Comparison of ENCODE assay signal across 8 cellular contexts in the genomic region with DNA sequence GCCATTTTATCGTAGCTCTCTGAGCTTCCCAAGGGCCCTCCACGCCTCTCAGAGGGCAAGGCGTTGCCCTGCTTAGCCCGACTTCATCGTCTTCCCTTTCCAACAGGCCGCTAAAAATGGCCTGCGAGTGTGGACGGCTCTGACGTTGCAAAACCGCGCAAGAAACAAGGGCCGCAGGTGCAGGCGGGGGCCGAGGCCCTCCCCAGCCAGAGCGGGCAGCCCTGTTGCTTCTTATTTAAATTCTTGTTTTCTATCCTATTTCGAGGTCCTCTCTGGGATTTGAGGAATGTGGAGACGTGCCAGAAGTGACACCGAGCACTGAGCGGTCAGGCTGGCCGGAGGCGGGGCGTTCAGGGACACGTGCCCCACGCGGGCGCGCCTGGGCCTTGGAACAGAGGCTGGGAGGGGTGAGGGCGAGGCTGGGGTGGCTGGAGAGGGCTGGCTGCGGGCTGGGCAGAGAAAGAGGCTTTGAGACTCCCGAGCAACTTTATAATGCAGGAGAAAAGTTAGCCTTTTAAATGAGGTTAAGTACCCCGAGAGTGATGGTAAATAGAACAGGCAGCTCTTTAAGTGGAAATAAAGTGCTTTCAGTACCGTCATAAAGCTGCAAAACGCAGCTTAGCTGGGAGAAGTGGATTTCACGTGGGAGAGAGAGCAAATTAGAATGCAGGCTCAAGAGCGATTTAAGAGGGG.
DNase-seq lines count a peak whose midpoint lies in the region; ATAC-seq, FAIRE-seq and TF ChIP-seq lines count a peak whose summit lies in the region.

No MANE protein-coding gene starts in this region.

- DNase-seq in CD14-positive monocyte (ENCODE audit: low spot score) (peak; percentile 70), RPMI8226 (peak; percentile 63), frontal cortex (ENCODE audit: low spot score in 2 of 2) (peak; percentile 59 to 75), NK-92 (lab: John Stamatoyannopoulos, UW; ENCODE audit: unreplicated experiment) (no peak), DMS114 treated with DMSO at 0.1 percent for 48 hours (lab: John Stamatoyannopoulos, UW; ENCODE audit: unreplicated experiment) (no peak)
- no peak for DNase-seq in natural killer cell treated with Interleukin-12 subunit alpha and Interleukin-12 subunit beta and Interleukin-15 and Interleukin-18, amount 100 ng/mL, for 72 hours (ENCODE audit: low spot score)
- no peak for DNase-seq in activated naive CD8-positive, alpha-beta T cell treated with anti-CD3 and anti-CD28 coated beads, Interleukin-2, amount 50 U/mL, for 24 hours
- DNase-seq in activated CD4-positive, alpha-beta memory T cell treated with anti-CD3 and anti-CD28 coated beads for 36 hours: no peak

- no peak for FAIRE-seq in frontal cortex (lab: Jason Lieb, UNC)

- POLR2A ChIA-PET in activated CD4-positive, alpha-beta memory T cell treated with anti-CD3 and anti-CD28 coated beads for 36 hours (lab: Charles Lee): no interaction called here

- H3K4me3 Mint-ChIP-seq in CD14-positive monocyte: peak overlapping the region; percentile 75 to 92
- peak overlapping the region; percentile 71 for H3K4me3 Mint-ChIP-seq in natural killer cell treated with Interleukin-12 subunit alpha and Interleukin-12 subunit beta and Interleukin-15 and Interleukin-18, amount 100 ng/mL, for 72 hours
- no peak overlapping the region for H3K4me3 Mint-ChIP-seq in activated naive CD8-positive, alpha-beta T cell treated with anti-CD3 and anti-CD28 coated beads, Interleukin-2, amount 50 U/mL, for 24 hours
- H3K4me3 Mint-ChIP-seq in activated CD4-positive, alpha-beta memory T cell treated with anti-CD3 and anti-CD28 coated beads for 36 hours: no peak overlapping the region

- H3K9me3 Mint-ChIP-seq in CD14-positive monocyte: peaks cover 0 to 6% (median 1%) of the 10 kb centered on the region in 7 donors
- H3K9me3 Mint-ChIP-seq in natural killer cell treated with Interleukin-12 subunit alpha and Interleukin-12 subunit beta and Interleukin-15 and Interleukin-18, amount 100 ng/mL, for 72 hours: no peaks in the 10 kb centered on the region
- peaks cover 5% of the 10 kb centered on the region for H3K9me3 Mint-ChIP-seq in activated naive CD8-positive, alpha-beta T cell treated with anti-CD3 and anti-CD28 coated beads, Interleukin-2, amount 50 U/mL, for 24 hours
- H3K9me3 Mint-ChIP-seq in activated CD4-positive, alpha-beta memory T cell treated with anti-CD3 and anti-CD28 coated beads for 36 hours: peaks cover 2% of the 10 kb centered on the region

- peaks cover 5 to 12% (median 9%) of the 10 kb centered on the region in 3 donors for H3K27me3 Mint-ChIP-seq in CD14-positive monocyte (ENCODE audit: low read depth in 3 of 3)
- H3K27me3 Mint-ChIP-seq in natural killer cell treated with Interleukin-12 subunit alpha and Interleukin-12 subunit beta and Interleukin-15 and Interleukin-18, amount 100 ng/mL, for 72 hours: peaks cover 0 to 5% of the 10 kb centered on the region in 2 donors
- peaks cover 13% of the 10 kb centered on the region for H3K27me3 Mint-ChIP-seq in activated naive CD8-positive, alpha-beta T cell treated with anti-CD3 and anti-CD28 coated beads, Interleukin-2, amount 50 U/mL, for 24 hours
- H3K27me3 Mint-ChIP-seq in activated CD4-positive, alpha-beta memory T cell treated with anti-CD3 and anti-CD28 coated beads for 36 hours: peaks cover 33% of the 10 kb centered on the region

- ATAC-seq in natural killer cell treated with Interleukin-12 subunit alpha and Interleukin-12 subunit beta and Interleukin-15 and Interleukin-18, amount 100 ng/mL, for 72 hours: peak; percentile 58 to 68
- no peak for ATAC-seq in activated naive CD8-positive, alpha-beta T cell treated with anti-CD3 and anti-CD28 coated beads, Interleukin-2, amount 50 U/mL, for 24 hours

- H3K36me3 Mint-ChIP-seq in CD14-positive monocyte: peaks cover 0 to 1% of the 10 kb centered on the region in 2 donors
- H3K36me3 Mint-ChIP-seq in natural killer cell treated with Interleukin-12 subunit alpha and Interleukin-12 subunit beta and Interleukin-15 and Interleukin-18, amount 100 ng/mL, for 72 hours: peaks cover under 1% of the 10 kb centered on the region
- H3K36me3 Mint-ChIP-seq in activated naive CD8-positive, alpha-beta T cell treated with anti-CD3 and anti-CD28 coated beads, Interleukin-2, amount 50 U/mL, for 24 hours (ENCODE audit: low read depth): peaks cover 4% of the 10 kb centered on the region
- H3K36me3 Mint-ChIP-seq in activated CD4-positive, alpha-beta memory T cell treated with anti-CD3 and anti-CD28 coated beads for 36 hours: no peaks in the 10 kb centered on the region

- peaks cover 11% of the 10 kb centered on the region for H3K4me1 Mint-ChIP-seq in CD14-positive monocyte
- H3K4me1 Mint-ChIP-seq in natural killer cell treated with Interleukin-12 subunit alpha and Interleukin-12 subunit beta and Interleukin-15 and Interleukin-18, amount 100 ng/mL, for 72 hours (ENCODE audit: low read depth in 2 of 2): peaks cover 10 to 26% of the 10 kb centered on the region in 2 donors
- H3K4me1 Mint-ChIP-seq in activated naive CD8-positive, alpha-beta T cell treated with anti-CD3 and anti-CD28 coated beads, Interleukin-2, amount 50 U/mL, for 24 hours: peaks cover 20% of the 10 kb centered on the region
- peaks cover 15% of the 10 kb centered on the region for H3K4me1 Mint-ChIP-seq in activated CD4-positive, alpha-beta memory T cell treated with anti-CD3 and anti-CD28 coated beads for 36 hours (ENCODE audit: low read depth)

- intact Hi-C loops in CD14-positive monocyte (cut with micrococcal nuclease): no loop called here
- intact Hi-C loops in activated CD4-positive, alpha-beta memory T cell treated with anti-CD3 and anti-CD28 coated beads for 36 hours (cut with micrococcal nuclease): no loop called here

- TF ChIP-seq CTCF in CD14-positive monocyte (IDR thresholded peaks at IDR 0.05): no peak

- peak overlapping the region in 6 of 7 donors; percentile 78 to 88 (median 82) for H3K27ac Mint-ChIP-seq in CD14-positive monocyte
- peak overlapping the region; percentile 50 to 78 for H3K27ac Mint-ChIP-seq in natural killer cell treated with Interleukin-12 subunit alpha and Interleukin-12 subunit beta and Interleukin-15 and Interleukin-18, amount 100 ng/mL, for 72 hours
- H3K27ac Mint-ChIP-seq in activated naive CD8-positive, alpha-beta T cell treated with anti-CD3 and anti-CD28 coated beads, Interleukin-2, amount 50 U/mL, for 24 hours: no peak overlapping the region
- no peak overlapping the region for H3K27ac Mint-ChIP-seq in activated CD4-positive, alpha-beta memory T cell treated with anti-CD3 and anti-CD28 coated beads for 36 hours

- CTCF ChIA-PET in activated CD4-positive, alpha-beta memory T cell treated with anti-CD3 and anti-CD28 coated beads for 36 hours (lab: Charles Lee): no interaction called here

Comparison
In these comparisons a context has a peak if more than half of its experiments do, and no peak if none do; other contexts are left out.
1. DNase-seq: peak in CD14-positive monocyte (single experiment), RPMI8226 (single experiment) and frontal cortex (2 of 2); none in natural killer cell treated with Interleukin-12 subunit alpha and Interleukin-12 subunit beta and Interleukin-15 and Interleukin-18, amount 100 ng/mL, for 72 hours (single experiment), NK-92 (single experiment), activated naive CD8-positive, alpha-beta T cell treated with anti-CD3 and anti-CD28 coated beads, Interleukin-2, amount 50 U/mL, for 24 hours (single experiment), DMS114 treated with DMSO at 0.1 percent for 48 hours (single experiment) and activated CD4-positive, alpha-beta memory T cell treated with anti-CD3 and anti-CD28 coated beads for 36 hours (single experiment).
2. H3K27ac Mint-ChIP-seq: peak in CD14-positive monocyte (6 of 7) and natural killer cell treated with Interleukin-12 subunit alpha and Interleukin-12 subunit beta and Interleukin-15 and Interleukin-18, amount 100 ng/mL, for 72 hours (2 of 2); none in activated naive CD8-positive, alpha-beta T cell treated with anti-CD3 and anti-CD28 coated beads, Interleukin-2, amount 50 U/mL, for 24 hours (single experiment) and activated CD4-positive, alpha-beta memory T cell treated with anti-CD3 and anti-CD28 coated beads for 36 hours (single experiment).
3. H3K4me3 Mint-ChIP-seq: peak in CD14-positive monocyte (2 of 2) and natural killer cell treated with Interleukin-12 subunit alpha and Interleukin-12 subunit beta and Interleukin-15 and Interleukin-18, amount 100 ng/mL, for 72 hours (single experiment); none in activated naive CD8-positive, alpha-beta T cell treated with anti-CD3 and anti-CD28 coated beads, Interleukin-2, amount 50 U/mL, for 24 hours (single experiment) and activated CD4-positive, alpha-beta memory T cell treated with anti-CD3 and anti-CD28 coated beads for 36 hours (single experiment).